Comparison of ENCODE assay signal across 8 cellular contexts in the genomic region with DNA sequence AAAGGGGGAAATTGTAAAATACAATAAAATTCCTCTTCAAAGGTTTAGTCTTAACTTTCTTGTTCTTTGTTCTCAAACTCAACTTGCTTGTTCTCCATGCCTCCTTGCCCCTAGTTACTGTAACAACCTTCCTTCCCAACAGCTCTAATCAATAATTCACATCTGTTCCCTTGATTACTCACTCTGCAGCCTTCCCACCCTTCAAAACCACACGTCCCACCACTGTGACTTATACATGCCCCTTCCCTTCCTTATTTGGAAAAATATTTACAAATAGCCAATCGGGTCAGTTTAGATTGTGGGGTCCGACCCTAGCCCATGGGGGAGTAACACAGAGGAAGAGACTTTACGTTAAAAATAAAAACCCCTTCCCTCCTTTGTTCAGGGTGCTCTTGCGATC. TPM values are rescaled to one million over a fixed set of nuclear protein-coding genes. Genes with fewer than 3 reads are reported as not detected.
DNase-seq lines count a peak whose midpoint lies in the region; ATAC-seq and TF ChIP-seq lines count a peak whose summit lies in the region.

No MANE protein-coding gene starts in this region.

- H3K9me3 ChIP-seq in vagina, result no peaks in the 10 kb centered on the region

- H3K4me3 ChIP-seq in vagina, result peak overlapping the region; percentile 70 to 86

- ATAC-seq in memory B cell (ENCODE audit: low read depth), result no peak

- peaks cover 37% of the 10 kb centered on the region for H3K4me1 Mint-ChIP-seq in activated T-cell treated with anti-CD3 and anti-CD28 coated beads, Interleukin-2, amount 50 U/mL, for 24 hours (ENCODE audit: low read depth)
- H3K4me1 Mint-ChIP-seq in MCF 10A (ENCODE audit: insufficient read depth, unreplicated experiment) (no peaks in the 10 kb centered on the region), memory B cell (peaks cover 15% of the 10 kb centered on the region)

- TF ChIP-seq POLR2A in vagina (IDR thresholded peaks at IDR 0.05), result no peak

- BruUV-seq in MCF 10A (replicated peaks; lab: Mats Ljungman, UMichigan), result no TSS peak

- H3K36me3 Mint-ChIP-seq in activated T-cell treated with anti-CD3 and anti-CD28 coated beads, Interleukin-2, amount 50 U/mL, for 24 hours (ENCODE audit: low read depth), result peaks cover 66% of the 10 kb centered on the region
- H3K36me3 Mint-ChIP-seq in MCF 10A (ENCODE audit: insufficient read depth, unreplicated experiment) (no peaks in the 10 kb centered on the region), memory B cell (peaks cover 3% of the 10 kb centered on the region)

- peak overlapping the region; percentile 43 for H3K27ac ChIP-seq in vagina

- peaks cover 13% of the 10 kb centered on the region for H3K4me1 ChIP-seq in vagina

- peak overlapping the region; percentile 93 for H3K27ac Mint-ChIP-seq in activated T-cell treated with anti-CD3 and anti-CD28 coated beads, Interleukin-2, amount 50 U/mL, for 24 hours
- H3K27ac Mint-ChIP-seq in MCF 10A (ENCODE audit: low read depth, unreplicated experiment) (peak overlapping the region; percentile 80), memory B cell (peak overlapping the region; percentile 90)

- intact Hi-C loops in MCF 10A (cut with micrococcal nuclease) (loop anchor here (1.0 kb wide), 1 partner anchor 124 kb away; no protein-coding TSS in a partner anchor), vagina (cut with DNase I) (loop anchor here (10.0 kb wide), 1 partner anchor 1195 kb away; no protein-coding TSS in a partner anchor)

- no peaks in the 10 kb centered on the region for H3K27me3 Mint-ChIP-seq in activated T-cell treated with anti-CD3 and anti-CD28 coated beads, Interleukin-2, amount 50 U/mL, for 24 hours
- H3K27me3 Mint-ChIP-seq in MCF 10A (ENCODE audit: insufficient read depth, unreplicated experiment) (no peaks in the 10 kb centered on the region), memory B cell (no peaks in the 10 kb centered on the region)

- peaks cover 45% of the 10 kb centered on the region for H3K9me3 Mint-ChIP-seq in activated T-cell treated with anti-CD3 and anti-CD28 coated beads, Interleukin-2, amount 50 U/mL, for 24 hours
- H3K9me3 Mint-ChIP-seq in MCF 10A (ENCODE audit: unreplicated experiment) (peaks cover 27% of the 10 kb centered on the region), memory B cell (peaks cover 15% of the 10 kb centered on the region)

- POLR2A ChIA-PET in MCF 10A (lab: Yijun Ruan, JAX), result interaction anchor here (1.4 kb wide), 1 partner anchor 33 kb away, joined by 5 read pairs; no protein-coding TSS in a partner anchor

- no peaks in the 10 kb centered on the region for H3K27me3 ChIP-seq in vagina

- peak overlapping the region; percentile 96 for H3K4me3 Mint-ChIP-seq in activated T-cell treated with anti-CD3 and anti-CD28 coated beads, Interleukin-2, amount 50 U/mL, for 24 hours
- H3K4me3 Mint-ChIP-seq in MCF 10A (ENCODE audit: unreplicated experiment) (peak overlapping the region; percentile 77), memory B cell (peak overlapping the region; percentile 99)

- no peaks in the 10 kb centered on the region for H3K36me3 ChIP-seq in vagina

- TF ChIP-seq CTCF in MCF 10A (IDR thresholded peaks at IDR 0.05; ENCODE audit: unreplicated experiment) (no peak), vagina (IDR thresholded peaks at IDR 0.05) (no peak)

- CTCF ChIA-PET in MCF 10A (lab: Yijun Ruan, JAX), result no interaction called here

- DNase-seq in activated T-cell treated with anti-CD3 and anti-CD28 coated beads, Interleukin-2, amount 50 U/mL, for 24 hours, result no peak
- DNase-seq in activated T-cell treated with anti-CD3 and anti-CD28 coated beads, Interleukin-2, amount 50 U/mL, for 1 hour, result no peak
- DNase-seq in NCI-H748 treated with DMSO at 0.1 percent for 48 hours (lab: John Stamatoyannopoulos, UW) (peak; percentile 38), MCF 10A (ENCODE audit: unreplicated experiment) (no peak), memory B cell (ENCODE audit: low spot score in 2 of 2) (peak in 1 of 2 donors; percentile 12), vagina (ENCODE audit: extremely low spot score in 2 of 2) (no peak), ureter (ENCODE audit: low spot score) (no peak), HT-29 (ENCODE audit: low spot score) (no peak)

RNA-seq across cellular contexts. Expression of a gene that starts 0.6 kb away (rescaled TPM):
- 1.1 and 1.4 TPM in 2 replicates for total RNA-seq in MCF 10A (2022)
- total RNA-seq in vagina, result 4.2 TPM
- 11.4 TPM for total RNA-seq in ureter
- total RNA-seq in HT-29 (2014; rRNA removed; shearing (Covaris generic)), result 0.03 TPM in 1 of 2 replicates, not detected in the other

RNA-seq across cellular contexts. Expression of a gene that starts 34.4 kb away (rescaled TPM):
- total RNA-seq in MCF 10A (2022) (1.4 and 1.8 TPM in 2 replicates), vagina (4.9 TPM), ureter (27.5 TPM)
- total RNA-seq in HT-29 (2014; rRNA removed; shearing (Covaris generic)), result 0.05 and 0.16 TPM in 2 replicates
